ENCODE assay signal across 7 cellular contexts in genomic region chr3:17233398-17233800, GRCh38.
DNase-seq lines count a peak whose midpoint lies in the region; ATAC-seq lines count a peak whose summit lies in the region.

No MANE protein-coding gene starts in this region.

- no peaks in the 10 kb centered on the region for H3K27me3 Mint-ChIP-seq in activated naive CD4-positive, alpha-beta T cell treated with anti-CD3 and anti-CD28 coated beads, Interleukin-2, amount 10 ng/mL, durations not matched to agents 7 days and 5 days

- CTCF ChIA-PET in activated naive CD4-positive, alpha-beta T cell treated with anti-CD3 and anti-CD28 coated beads, Interleukin-2, amount 10 ng/mL, durations not matched to agents 7 days and 5 days (lab: Charles Lee): interaction anchor here (1.0 to 3.9 kb wide), 5 partner anchors 9 to 632 kb away, joined by 3 to 41 read pairs (median 3); no protein-coding TSS in a partner anchor

- peaks cover 34% of the 10 kb centered on the region for H3K4me1 Mint-ChIP-seq in activated naive CD4-positive, alpha-beta T cell treated with anti-CD3 and anti-CD28 coated beads, Interleukin-2, amount 10 ng/mL, durations not matched to agents 7 days and 5 days

- H3K36me3 Mint-ChIP-seq in activated naive CD4-positive, alpha-beta T cell treated with anti-CD3 and anti-CD28 coated beads, Interleukin-2, amount 10 ng/mL, durations not matched to agents 7 days and 5 days: no peaks in the 10 kb centered on the region

- H3K4me3 Mint-ChIP-seq in activated naive CD4-positive, alpha-beta T cell treated with anti-CD3 and anti-CD28 coated beads, Interleukin-2, amount 10 ng/mL, durations not matched to agents 7 days and 5 days: no peak overlapping the region

- ATAC-seq in GM19468 (IDR thresholded peaks at IDR 0.05; ENCODE audit: extremely low read depth, unreplicated experiment) (peak; percentile 84), HG03520 (IDR thresholded peaks at IDR 0.05; ENCODE audit: unreplicated experiment) (peak; percentile 91)

- H3K9me3 Mint-ChIP-seq in activated naive CD4-positive, alpha-beta T cell treated with anti-CD3 and anti-CD28 coated beads, Interleukin-2, amount 10 ng/mL, durations not matched to agents 7 days and 5 days: no peaks in the 10 kb centered on the region

- DNase-seq in ELF-1 (ENCODE audit: low read depth, low spot score) (peak; percentile 14), NOMO-1 treated with dmso at 0.1 percent for 144 hours (lab: John Stamatoyannopoulos, UW; ENCODE audit: unreplicated experiment) (peak; percentile 63), glomerular visceral epithelial cell (ENCODE audit: extremely low spot score) (peak; percentile 67), pulmonary artery endothelial cell (ENCODE audit: low read depth, low spot score) (peak; percentile 4)
- peak; percentile 45 for DNase-seq in activated naive CD4-positive, alpha-beta T cell treated with anti-CD3 and anti-CD28 coated beads, Interleukin-2, amount 10 ng/mL, durations not matched to agents 7 days and 5 days

- no peak overlapping the region for H3K27ac Mint-ChIP-seq in activated naive CD4-positive, alpha-beta T cell treated with anti-CD3 and anti-CD28 coated beads, Interleukin-2, amount 10 ng/mL, durations not matched to agents 7 days and 5 days

Comparison
In these comparisons a context has a peak if more than half of its experiments do, and no peak if none do; other contexts are left out.
1. Peak in every context shown above with its lines: DNase-seq and ATAC-seq.
2. DNase-seq: peak in every context shown above with its lines; median percentile 67 in glomerular visceral epithelial cell; 63 in NOMO-1 treated with dmso at 0.1 percent for 144 hours; 45 in activated naive CD4-positive, alpha-beta T cell treated with anti-CD3 and anti-CD28 coated beads, Interleukin-2, amount 10 ng/mL, durations not matched to agents 7 days and 5 days; 14 in ELF-1; 4 in pulmonary artery endothelial cell.